In the genomic region with DNA sequence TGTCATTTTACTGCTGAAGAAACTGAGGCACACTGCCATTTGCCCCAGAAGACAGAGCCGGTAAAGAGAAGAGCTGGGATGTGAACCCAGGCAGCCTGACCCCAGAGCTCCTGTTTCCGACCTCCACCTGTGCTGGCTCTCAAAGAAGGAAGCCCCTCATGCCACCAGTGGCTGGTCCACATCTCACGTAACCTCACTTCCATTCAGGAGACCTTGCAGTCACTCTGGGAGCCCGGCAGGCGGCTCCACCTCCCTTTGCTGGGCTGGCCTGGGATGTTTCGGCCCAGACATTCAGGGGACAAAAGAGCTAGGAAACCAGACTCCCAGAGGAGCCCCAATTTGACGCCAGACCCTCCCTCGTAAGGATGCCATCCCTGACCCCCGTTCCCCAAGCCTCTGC, we compare ENCODE assay signal across 17 cellular contexts. TPM values are rescaled to one million over a fixed set of nuclear protein-coding genes. Genes with fewer than 3 reads are reported as not detected.
DNase-seq lines count a peak whose midpoint lies in the region; TF ChIP-seq lines count a peak whose summit lies in the region.
"Had no signal": no experiment of that assay in that cellular context is flagged by ENCODE, and none has a peak within 500 bp of the region (broad histone marks: within the 10 kb centered on the region; RNA-seq: fewer than 3 reads in every experiment).

No MANE protein-coding gene starts in this region.

- POLR2A ChIA-PET in HEK293T (lab: Yijun Ruan, JAX): no interaction called here

- H3K79me2 ChIP-seq in parathyroid adenoma: peaks cover 10% of the 10 kb centered on the region

- no peak overlapping the region for H3K4me2 ChIP-seq in parathyroid adenoma (ENCODE audit: low read length)

- intact Hi-C loops in dorsolateral prefrontal cortex (cut with DNase I): loop anchor here (5.0 to 10.0 kb wide), 5 partner anchors 69 to 301 kb away; a partner anchor contains a TSS

- CTCF ChIA-PET in HEK293T (lab: Yijun Ruan, JAX): interaction anchor here (0.6 to 0.7 kb wide), 2 partner anchors 30 to 118 kb away, joined by 3 read pairs; no protein-coding TSS in a partner anchor

- H3K4me3 ChIP-seq in dorsolateral prefrontal cortex (peak overlapping the region in 2 of 59 donors; percentile 2 to 9), parathyroid adenoma (ENCODE audit: low read depth, low read length) (no peak overlapping the region)

- TF ChIP-seq CTCF in AG09319 (IDR thresholded peaks at IDR 0.05; ENCODE audit: low read depth, low read length) (peak; percentile 11), dorsolateral prefrontal cortex (IDR thresholded peaks at IDR 0.05 in 54 of 56, conservative IDR thresholded peaks at IDR 0.05 in 2 of 56; ENCODE audit: low read depth in 1 of 56, partially characterized antibody in 56 of 56) (peak in 33 of 56 donors; percentile 9 to 50 (median 24)), parathyroid adenoma (IDR thresholded peaks at IDR 0.05) (peak; percentile 6)

- peaks cover 6% of the 10 kb centered on the region for H3K4me1 ChIP-seq in parathyroid adenoma

- DNase-seq in AG09319 (ENCODE audit: extremely low read depth, low read depth) (no peak), HEK293T (ENCODE audit: extremely low spot score) (peak; percentile 50), dorsolateral prefrontal cortex (no peak), Ammon's horn (ENCODE audit: low spot score) (no peak), KBM-7 (no peak), NCI-H2081 treated with DMSO at 0.1 percent for 48 hours (lab: John Stamatoyannopoulos, UW) (no peak)
- DNase-seq in stimulated activated CD4-positive, alpha-beta T cell treated with anti-CD3 and anti-CD28 coated beads, Interleukin-12 subunit alpha, Interleukin-12 subunit beta, amount 100 ng/mL, for 4 hours: no peak
- DNase-seq: activated CD8-positive, alpha-beta memory T cell treated with anti-CD3 and anti-CD28 coated beads for 24 hours; activated naive CD8-positive, alpha-beta T cell treated with anti-CD3 and anti-CD28 coated beads, Interleukin-2, amount 10 ng/mL, durations not matched to agents 7 days and 5 days; effector CD4-positive, alpha-beta T cell; NCI-H1092; NCI-H446 treated with DMSO at 0.1 percent for 48 hours; stimulated activated CD4-positive, alpha-beta T cell treated with anti-CD3 and anti-CD28 coated beads, Interleukin-2, amount 100 ng/mL, for 48 hours; stimulated activated naive CD4-positive, alpha-beta T cell had no signal

- no peak overlapping the region for H3K9ac ChIP-seq in parathyroid adenoma

- no peaks in the 10 kb centered on the region for H3K9me3 ChIP-seq in parathyroid adenoma (ENCODE audit: control insufficient read depth, low read length)

- H3K27me3 ChIP-seq in dorsolateral prefrontal cortex (no peaks in the 10 kb centered on the region), parathyroid adenoma (ENCODE audit: control insufficient read depth, insufficient read depth, low read length) (no peaks in the 10 kb centered on the region)

- H3K27ac ChIP-seq in dorsolateral prefrontal cortex: peak overlapping the region in 26 of 59 donors; percentile 11 to 65 (median 42)
- no peak overlapping the region for H3K27ac ChIP-seq in parathyroid adenoma

- no peak overlapping the region for H2AFZ ChIP-seq in parathyroid adenoma

- H3K36me3 ChIP-seq in parathyroid adenoma (ENCODE audit: control insufficient read depth, insufficient read depth, low read length): no peaks in the 10 kb centered on the region

- in situ Hi-C loops in KBM-7 (cut with MboI; ENCODE audit: low pct_unique_long_range_greater_than_20kb, low sequenced_read_pairs): no loop called here

TF ChIP-seq in HEK293T, 16 proteins besides CTCF, POLR2A, EP300 and RAD21:
- TF ChIP-seq TARDBP (IDR thresholded peaks at IDR 0.05) (no peak), ARNT (IDR thresholded peaks at IDR 0.05) (no peak), NFRKB (IDR thresholded peaks at IDR 0.05) (no peak), CTBP1 (IDR thresholded peaks at IDR 0.05; ENCODE audit: borderline replicate concordance) (no peak), SP1 (IDR thresholded peaks at IDR 0.05) (no peak), FOXM1 (IDR thresholded peaks at IDR 0.05; ENCODE audit: borderline replicate concordance) (no peak), SUZ12 (IDR thresholded peaks at IDR 0.05) (no peak), BHLHE40 (IDR thresholded peaks at IDR 0.05; ENCODE audit: borderline replicate concordance) (no peak), HDGF (IDR thresholded peaks at IDR 0.05; ENCODE audit: borderline replicate concordance) (no peak), ZNF384 (IDR thresholded peaks at IDR 0.05) (no peak), L3MBTL2 (conservative IDR thresholded peaks at IDR 0.05) (no peak), ELF4 (IDR thresholded peaks at IDR 0.05) (no peak), FOXK2 (IDR thresholded peaks at IDR 0.05) (no peak), FOXA1 (IDR thresholded peaks at IDR 0.05) (no peak), LEF1 (IDR thresholded peaks at IDR 0.05; ENCODE audit: borderline replicate concordance) (no peak)
- TF ChIP-seq, protein P1, sequence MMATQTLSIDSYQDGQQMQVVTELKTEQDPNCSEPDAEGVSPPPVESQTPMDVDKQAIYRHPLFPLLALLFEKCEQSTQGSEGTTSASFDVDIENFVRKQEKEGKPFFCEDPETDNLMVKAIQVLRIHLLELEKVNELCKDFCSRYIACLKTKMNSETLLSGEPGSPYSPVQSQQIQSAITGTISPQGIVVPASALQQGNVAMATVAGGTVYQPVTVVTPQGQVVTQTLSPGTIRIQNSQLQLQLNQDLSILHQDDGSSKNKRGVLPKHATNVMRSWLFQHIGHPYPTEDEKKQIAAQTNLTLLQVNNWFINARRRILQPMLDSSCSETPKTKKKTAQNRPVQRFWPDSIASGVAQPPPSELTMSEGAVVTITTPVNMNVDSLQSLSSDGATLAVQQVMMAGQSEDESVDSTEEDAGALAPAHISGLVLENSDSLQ (IDR thresholded peaks at IDR 0.05): no peak

RNA-seq across cellular contexts. Expression of a gene that starts 2.9 kb away (rescaled TPM):
- total RNA-seq in dorsolateral prefrontal cortex: 10 to 100 TPM; 33.5 to 87.0 (median 56.1) TPM

RNA-seq across cellular contexts. Expression of a gene that starts 7.0 kb away (rescaled TPM):
- 1 to 10 TPM in 82 of 120 experiments, under 1 TPM in 29, not detected in 9; 0.17 to 8.5 (median 1.5) TPM for total RNA-seq in dorsolateral prefrontal cortex
- total RNA-seq: activated naive CD8-positive, alpha-beta T cell treated with anti-CD3 and anti-CD28 coated beads, Interleukin-2, amount 10 ng/mL, durations not matched to agents 7 days and 5 days; progenitor cell of endocrine pancreas; RPMI7951 had no signal

RNA-seq across cellular contexts. Expression of a gene that starts 38.8 kb away (rescaled TPM):
- total RNA-seq in dorsolateral prefrontal cortex: 10 to 100 TPM in 40 of 120 experiments, 1 to 10 TPM in 80; 3.6 to 19.7 (median 8.5) TPM
- total RNA-seq: activated naive CD8-positive, alpha-beta T cell treated with anti-CD3 and anti-CD28 coated beads, Interleukin-2, amount 10 ng/mL, durations not matched to agents 7 days and 5 days; RPMI7951 had no signal

RNA-seq across cellular contexts. Expression of a gene that starts 38.9 kb away (rescaled TPM):
- total RNA-seq in dorsolateral prefrontal cortex: 10 to 100 TPM; 21.5 to 75.4 (median 50.4) TPM

RNA-seq across cellular contexts. Expression of a gene that starts 55.9 kb away (rescaled TPM):
- total RNA-seq in dorsolateral prefrontal cortex: 1 to 10 TPM in 16 of 120 experiments, under 1 TPM in 99, not detected in 5; 0.10 to 2.3 (median 0.54) TPM
- total RNA-seq: activated naive CD8-positive, alpha-beta T cell treated with anti-CD3 and anti-CD28 coated beads, Interleukin-2, amount 10 ng/mL, durations not matched to agents 7 days and 5 days; progenitor cell of endocrine pancreas; RPMI7951 had no signal
